8 cellular contexts compared by ENCODE assay signal in the genomic region with DNA sequence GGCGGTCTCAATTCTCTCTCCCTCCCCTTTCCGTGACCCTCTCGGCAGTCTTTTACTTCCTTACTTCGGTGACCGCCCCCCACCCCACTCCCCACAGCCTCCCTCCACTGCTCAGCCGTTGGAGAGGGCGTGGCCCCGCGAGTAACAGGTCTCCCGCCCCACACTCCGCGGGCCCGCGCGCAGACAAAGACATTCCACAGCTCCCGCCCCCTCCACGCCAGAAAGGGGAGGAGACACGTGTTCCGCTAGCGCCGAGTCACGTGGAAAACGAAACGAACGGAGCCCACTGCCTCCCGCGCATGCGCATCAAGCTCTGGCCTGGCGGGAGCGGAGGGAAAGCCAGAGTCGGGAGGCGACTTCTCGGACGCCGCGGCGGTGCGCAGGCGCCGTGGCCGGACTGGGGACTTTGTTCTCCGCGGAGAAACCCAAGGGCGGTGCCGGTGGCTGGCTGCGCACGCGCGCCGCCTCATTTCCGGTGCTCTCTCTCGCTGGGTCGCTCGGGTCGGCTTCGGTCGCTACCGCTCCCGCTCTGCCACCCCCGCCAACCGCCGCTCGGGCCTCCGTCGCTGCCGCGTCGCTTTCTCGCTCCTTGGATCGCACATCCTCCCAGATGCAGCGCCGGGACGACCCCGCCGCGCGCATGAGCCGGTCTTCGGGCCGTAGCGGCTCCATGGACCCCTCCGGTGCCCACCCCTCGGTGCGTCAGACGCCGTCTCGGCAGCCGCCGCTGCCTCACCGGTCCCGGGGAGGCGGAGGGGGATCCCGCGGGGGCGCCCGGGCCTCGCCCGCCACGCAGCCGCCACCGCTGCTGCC. TPM values are rescaled to one million over a fixed set of nuclear protein-coding genes. Genes with fewer than 3 reads are reported as not detected.
A peak's percentile ranks its signal among the peaks of the same experiment; 100 is the strongest.
DNase-seq lines count a peak whose midpoint lies in the region; ATAC-seq and TF ChIP-seq lines count a peak whose summit lies in the region.

A gene with protein sequence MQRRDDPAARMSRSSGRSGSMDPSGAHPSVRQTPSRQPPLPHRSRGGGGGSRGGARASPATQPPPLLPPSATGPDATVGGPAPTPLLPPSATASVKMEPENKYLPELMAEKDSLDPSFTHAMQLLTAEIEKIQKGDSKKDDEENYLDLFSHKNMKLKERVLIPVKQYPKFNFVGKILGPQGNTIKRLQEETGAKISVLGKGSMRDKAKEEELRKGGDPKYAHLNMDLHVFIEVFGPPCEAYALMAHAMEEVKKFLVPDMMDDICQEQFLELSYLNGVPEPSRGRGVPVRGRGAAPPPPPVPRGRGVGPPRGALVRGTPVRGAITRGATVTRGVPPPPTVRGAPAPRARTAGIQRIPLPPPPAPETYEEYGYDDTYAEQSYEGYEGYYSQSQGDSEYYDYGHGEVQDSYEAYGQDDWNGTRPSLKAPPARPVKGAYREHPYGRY (plus strand): TSS at position 483 of the 813 bp plus-strand sequence. CDS start 128 bp downstream, at position 611.

- H3K36me3 Mint-ChIP-seq in activated T-helper 2 cell treated with anti-CD3 and anti-CD28 coated beads, Interferon-gamma antibody, Interleukin-2, Interleukin-4, amounts not matched to agents 10 μg/mL and 5 μg/mL and 100 μg/mL, durations not matched to agents 14 hours and 24 hours and 36 hours (ENCODE audit: low read depth), result peaks cover 30% of the 10 kb centered on the region
- H3K36me3 Mint-ChIP-seq in naive thymus-derived CD8-positive, alpha-beta T cell, result peaks cover 0 to 16% (median 0%) of the 10 kb centered on the region in 3 donors

- TF ChIP-seq CTCF in RWPE2 (IDR thresholded peaks at IDR 0.05; ENCODE audit: poor library complexity, severe bottlenecking) (no peak), fibroblast of mammary gland (conservative IDR thresholded peaks at IDR 0.05; ENCODE audit: control insufficient read depth, insufficient read depth, low read depth, low read length) (no peak)

- H3K9me3 Mint-ChIP-seq in activated T-helper 2 cell treated with anti-CD3 and anti-CD28 coated beads, Interferon-gamma antibody, Interleukin-2, Interleukin-4, amounts not matched to agents 10 μg/mL and 5 μg/mL and 100 μg/mL, durations not matched to agents 14 hours and 24 hours and 36 hours, result no peaks in the 10 kb centered on the region
- H3K9me3 Mint-ChIP-seq in naive thymus-derived CD8-positive, alpha-beta T cell, result no peaks in the 10 kb centered on the region

- H3K4me3 ChIP-seq in RWPE2 (ENCODE audit: severe bottlenecking), result peak within 1 kb of the TSS; percentile 89
- peak within 1 kb of the TSS; percentile 97 for H3K4me3 ChIP-seq in fibroblast of mammary gland (ENCODE audit: control insufficient read depth, low read depth, low read length)

- peak within 1 kb of the TSS; percentile 96 for H3K4me3 Mint-ChIP-seq in activated T-helper 2 cell treated with anti-CD3 and anti-CD28 coated beads, Interferon-gamma antibody, Interleukin-2, Interleukin-4, amounts not matched to agents 10 μg/mL and 5 μg/mL and 100 μg/mL, durations not matched to agents 14 hours and 24 hours and 36 hours (ENCODE audit: low read depth)
- peak within 1 kb of the TSS; percentile 91 to 99 (median 97) for H3K4me3 Mint-ChIP-seq in naive thymus-derived CD8-positive, alpha-beta T cell

- H3K27me3 ChIP-seq in RWPE2 (ENCODE audit: insufficient read depth, poor library complexity, severe bottlenecking), result no peaks in the 10 kb centered on the region

- DNase-seq in EH (ENCODE audit: low read depth) (peak; percentile 99), H4 (ENCODE audit: low spot score) (peak; percentile 99), LoVo (ENCODE audit: low spot score) (peak; percentile 99), RWPE2 (ENCODE audit: low spot score) (peak; percentile 95), fibroblast of mammary gland (ENCODE audit: low read depth) (peak; percentile 97)
- peak; percentile 99 for DNase-seq in activated T-helper 2 cell treated with anti-CD3 and anti-CD28 coated beads, Interferon-gamma antibody, Interleukin-2, Interleukin-4, amounts not matched to agents 10 μg/mL and 5 μg/mL and 100 μg/mL, durations not matched to agents 14 hours and 24 hours and 36 hours (ENCODE audit: low spot score)
- DNase-seq in naive thymus-derived CD8-positive, alpha-beta T cell, result peak; percentile 92 to 99 (median 97)
- peak; percentile 91 to 98 (median 98) for DNase-seq in stimulated activated naive CD4-positive, alpha-beta T cell (lab: John Stamatoyannopoulos, UW)

- H3K9me3 ChIP-seq in RWPE2 (ENCODE audit: severe bottlenecking), result no peaks in the 10 kb centered on the region

- H3K36me3 ChIP-seq in RWPE2 (ENCODE audit: low read depth), result peaks cover 34% of the 10 kb centered on the region

- no peaks in the 10 kb centered on the region for H3K27me3 Mint-ChIP-seq in activated T-helper 2 cell treated with anti-CD3 and anti-CD28 coated beads, Interferon-gamma antibody, Interleukin-2, Interleukin-4, amounts not matched to agents 10 μg/mL and 5 μg/mL and 100 μg/mL, durations not matched to agents 14 hours and 24 hours and 36 hours (ENCODE audit: low read depth)
- peaks cover 0 to 2% (median 0%) of the 10 kb centered on the region in 5 donors for H3K27me3 Mint-ChIP-seq in naive thymus-derived CD8-positive, alpha-beta T cell

- POLR2A ChIA-PET in naive thymus-derived CD8-positive, alpha-beta T cell (lab: Charles Lee), result interaction anchor here (0.7 to 2.6 kb wide), 17 partner anchors 23 to 803 kb away, joined by 3 to 22 read pairs (median 4); a partner anchor contains a TSS

- peak; percentile 73 for ATAC-seq in RWPE2 (ENCODE audit: low read depth)
- peak; percentile 83 to 85 for ATAC-seq in naive thymus-derived CD8-positive, alpha-beta T cell

- intact Hi-C loops in activated T-helper 2 cell treated with anti-CD3 and anti-CD28 coated beads, Interferon-gamma antibody, Interleukin-2, Interleukin-4, amounts not matched to agents 10 μg/mL and 5 μg/mL and 100 μg/mL, durations not matched to agents 14 hours and 24 hours and 36 hours (cut with micrococcal nuclease), result loop anchor here (1.0 to 5.0 kb wide), 2 partner anchors 59 to 71 kb away; a partner anchor contains a TSS

- peak within 1 kb of the TSS; percentile 87 for H3K27ac ChIP-seq in RWPE2 (ENCODE audit: poor library complexity, severe bottlenecking)

- H3K27ac Mint-ChIP-seq in activated T-helper 2 cell treated with anti-CD3 and anti-CD28 coated beads, Interferon-gamma antibody, Interleukin-2, Interleukin-4, amounts not matched to agents 10 μg/mL and 5 μg/mL and 100 μg/mL, durations not matched to agents 14 hours and 24 hours and 36 hours, result peak within 1 kb of the TSS; percentile 95
- H3K27ac Mint-ChIP-seq in naive thymus-derived CD8-positive, alpha-beta T cell, result peak within 1 kb of the TSS; percentile 94 to 100 (median 97)

- H3K4me1 Mint-ChIP-seq in activated T-helper 2 cell treated with anti-CD3 and anti-CD28 coated beads, Interferon-gamma antibody, Interleukin-2, Interleukin-4, amounts not matched to agents 10 μg/mL and 5 μg/mL and 100 μg/mL, durations not matched to agents 14 hours and 24 hours and 36 hours (ENCODE audit: low read depth), result peaks cover 22% of the 10 kb centered on the region
- peaks cover 19 to 41% (median 37%) of the 10 kb centered on the region in 4 donors for H3K4me1 Mint-ChIP-seq in naive thymus-derived CD8-positive, alpha-beta T cell

- H3K4me1 ChIP-seq in RWPE2 (ENCODE audit: insufficient read depth, poor library complexity, severe bottlenecking), result peaks cover 15% of the 10 kb centered on the region

RNA-seq across cellular contexts. Expression of the gene that starts here (rescaled TPM):
- total RNA-seq in H4 (2014; rRNA removed; shearing (Covaris generic)), result 67.7 and 75.3 TPM in 2 replicates
- total RNA-seq in activated T-helper 2 cell treated with anti-CD3 and anti-CD28 coated beads, Interferon-gamma antibody, Interleukin-2, Interleukin-4, amounts not matched to agents 10 μg/mL and 5 μg/mL and 100 μg/mL, durations not matched to agents 14 hours and 24 hours and 36 hours, result 177 and 178 TPM in 2 replicates
- total RNA-seq in naive thymus-derived CD8-positive, alpha-beta T cell, result 100 to 1,000 TPM; 121 to 130 TPM
- 100 to 1,000 TPM in 1 of 3 donors, 10 to 100 TPM in 2; 92.1 to 115 (median 99.2) TPM for polyA plus RNA-seq in naive thymus-derived CD8-positive, alpha-beta T cell

Comparison
In these comparisons a context has a peak if more than half of its experiments do, and no peak if none do; other contexts are left out.
1. Peak in every context shown above with its lines: DNase-seq, ATAC-seq, H3K4me3 ChIP-seq and H3K27ac ChIP-seq.